Comparison of ENCODE assay signal across 10 cellular contexts in genomic region chr2:157572725-157573124, GRCh38. TPM values are rescaled to one million over a fixed set of nuclear protein-coding genes. Genes with fewer than 3 reads are reported as not detected.
A peak's percentile ranks its signal among the peaks of the same experiment; 100 is the strongest.
DNase-seq lines count a peak whose midpoint lies in the region; ATAC-seq and TF ChIP-seq lines count a peak whose summit lies in the region.
"Had no signal": no experiment of that assay in that cellular context is flagged by ENCODE, and none has a peak within 500 bp of the region (broad histone marks: within the 10 kb centered on the region; RNA-seq: fewer than 3 reads in every experiment).

No MANE protein-coding gene starts in this region.

- no peaks in the 10 kb centered on the region for H4K20me1 ChIP-seq in KMS-11 (ENCODE audit: insufficient read depth)

- H3K27ac Mint-ChIP-seq in stimulated activated naive CD8-positive, alpha-beta T cell treated with anti-CD3 and anti-CD28 coated beads, Interleukin-15, amount 100 ng/mL, for 72 hours = no peak overlapping the region
- H3K27ac Mint-ChIP-seq: T-cell had no signal

- H2AFZ ChIP-seq in KMS-11 (ENCODE audit: low read depth) = no peak overlapping the region

- no peaks in the 10 kb centered on the region for H3K27me3 Mint-ChIP-seq in stimulated activated naive CD8-positive, alpha-beta T cell treated with anti-CD3 and anti-CD28 coated beads, Interleukin-15, amount 100 ng/mL, for 72 hours
- H3K27me3 Mint-ChIP-seq: T-cell had no signal

- TF ChIP-seq CTCF in KMS-11 (conservative IDR thresholded peaks at IDR 0.05; ENCODE audit: low read depth, low read length) (peak; percentile 83), cardiac fibroblast (IDR thresholded peaks at IDR 0.05; ENCODE audit: low read depth, low read length) (peak; percentile 20)

- peaks cover 5% of the 10 kb centered on the region for H3K4me1 ChIP-seq in KMS-11 (ENCODE audit: low read depth, poor library complexity, severe bottlenecking)

- H3K4me3 ChIP-seq in KMS-11 (IDR thresholded peaks at IDR 0.05; ENCODE audit: insufficient read depth, low read depth, low read length) (no peak overlapping the region), cardiac fibroblast (replicated peaks in 1 of 2; ENCODE audit: low read depth in 2 of 2, low read length in 2 of 2) (no peak overlapping the region)

- H3K4me3 Mint-ChIP-seq in stimulated activated naive CD8-positive, alpha-beta T cell treated with anti-CD3 and anti-CD28 coated beads, Interleukin-15, amount 100 ng/mL, for 72 hours = no peak overlapping the region
- H3K4me3 Mint-ChIP-seq: T-cell had no signal

- no peak overlapping the region for H3K9ac ChIP-seq in KMS-11

- intact Hi-C loops in cardiac septum (cut with DNase I) = no loop called here

- no peak overlapping the region for H3K27ac ChIP-seq in KMS-11
- H3K27ac ChIP-seq: epithelial cell of prostate had no signal

- H3K4me2 ChIP-seq in KMS-11 = no peak overlapping the region

- H3K36me3 ChIP-seq in KMS-11 (ENCODE audit: insufficient read depth) = no peaks in the 10 kb centered on the region

- no peak for DNase-seq in stimulated activated naive CD8-positive, alpha-beta T cell treated with anti-CD3 and anti-CD28 coated beads, Interleukin-15, amount 100 ng/mL, for 72 hours
- DNase-seq in stimulated activated naive CD8-positive, alpha-beta T cell treated with anti-CD3 and anti-CD28 coated beads, Interleukin-15, Interleukin-2, amounts not matched to agents 100 U/mL and 50 U/mL, for 24 hours = no peak
- no peak for DNase-seq in cardiac fibroblast (ENCODE audit: low read depth in 2 of 2)
- no peak for DNase-seq in cardiac septum (ENCODE audit: low spot score)
- no peak for DNase-seq in GM03348 (ENCODE audit: low spot score)
- DNase-seq in OCI-M2 (lab: John Stamatoyannopoulos, UW; ENCODE audit: unreplicated experiment) = no peak

- peak; percentile 50 for ATAC-seq in stimulated activated naive CD8-positive, alpha-beta T cell treated with anti-CD3 and anti-CD28 coated beads, Interleukin-15, amount 100 ng/mL, for 72 hours
- no peak for ATAC-seq in stimulated activated naive CD8-positive, alpha-beta T cell treated with anti-CD3 and anti-CD28 coated beads, Interleukin-15, Interleukin-2, amounts not matched to agents 100 U/mL and 50 U/mL, for 24 hours
- no peak for ATAC-seq in HG03095 (IDR thresholded peaks at IDR 0.05; ENCODE audit: unreplicated experiment)
- ATAC-seq: T-cell had no signal

- H3K9me3 Mint-ChIP-seq in stimulated activated naive CD8-positive, alpha-beta T cell treated with anti-CD3 and anti-CD28 coated beads, Interleukin-15, amount 100 ng/mL, for 72 hours = no peaks in the 10 kb centered on the region
- H3K9me3 Mint-ChIP-seq: T-cell had no signal

- H3K79me2 ChIP-seq in KMS-11 (ENCODE audit: insufficient read depth, low read depth) = no peaks in the 10 kb centered on the region

- no peaks in the 10 kb centered on the region for H3K4me1 Mint-ChIP-seq in stimulated activated naive CD8-positive, alpha-beta T cell treated with anti-CD3 and anti-CD28 coated beads, Interleukin-15, amount 100 ng/mL, for 72 hours
- H3K4me1 Mint-ChIP-seq: T-cell had no signal

- no peaks in the 10 kb centered on the region for H3K27me3 ChIP-seq in KMS-11 (ENCODE audit: insufficient read depth, low read depth)

RNA-seq across cellular contexts. Expression of gene ACVR1C, which starts 55.9 kb away (rescaled TPM):
- 0.59 TPM for total RNA-seq in cardiac septum
